ENCODE assay signal across 12 cellular contexts in genomic region chr10:79490400-79491081, GRCh38. TPM values are rescaled to one million over a fixed set of nuclear protein-coding genes. Genes with fewer than 3 reads are reported as not detected.
DNase-seq lines count a peak whose midpoint lies in the region; ATAC-seq and TF ChIP-seq lines count a peak whose summit lies in the region.
"Had no signal": no experiment of that assay in that cellular context is flagged by ENCODE, and none has a peak within 500 bp of the region (broad histone marks: within the 10 kb centered on the region; RNA-seq: fewer than 3 reads in every experiment).

No MANE protein-coding gene starts in this region.

- no peak overlapping the region for H3K27ac Mint-ChIP-seq in endothelial cell (ENCODE audit: unreplicated experiment)
- H3K27ac Mint-ChIP-seq: CD4-positive, CD25-positive, alpha-beta regulatory T cell had no signal

- H3K4me3 Mint-ChIP-seq in endothelial cell (ENCODE audit: unreplicated experiment), result no peak overlapping the region
- H3K4me3 Mint-ChIP-seq: CD4-positive, CD25-positive, alpha-beta regulatory T cell had no signal

- peaks cover 31% of the 10 kb centered on the region for H3K4me1 ChIP-seq in BLaER1
- peaks cover 15% of the 10 kb centered on the region for H3K4me1 ChIP-seq in Loucy (ENCODE audit: insufficient read depth, low read length, poor library complexity, severe bottlenecking)
- no peaks in the 10 kb centered on the region for H3K4me1 ChIP-seq in HAP-1

- H3K4me3 ChIP-seq in BLaER1 (no peak overlapping the region), Loucy (ENCODE audit: low read length, poor library complexity, severe bottlenecking) (no peak overlapping the region), fibroblast of mammary gland (ENCODE audit: control insufficient read depth, low read depth, low read length) (no peak overlapping the region), HAP-1 (no peak overlapping the region)
- H3K4me3 ChIP-seq: lung had no signal

- peak overlapping the region; percentile 1; the same call in 1 of the 2 replicates for H3K9ac ChIP-seq in BLaER1
- no peak overlapping the region for H3K9ac ChIP-seq in Loucy (ENCODE audit: low read depth, low read length, poor library complexity, severe bottlenecking)

- H3K79me2 ChIP-seq in Loucy (ENCODE audit: insufficient read depth, low read length), result no peaks in the 10 kb centered on the region

- H4K20me1 ChIP-seq in BLaER1 (no peaks in the 10 kb centered on the region), Loucy (ENCODE audit: insufficient read depth, low read length, poor library complexity, severe bottlenecking) (no peaks in the 10 kb centered on the region)

- H2AFZ ChIP-seq in Loucy (ENCODE audit: low read length), result peak overlapping the region; percentile 34; the same call in 1 of the 2 replicates

- in situ Hi-C loops in HAP-1 (cut with MboI; ENCODE audit: low sequenced_read_pairs), result no loop called here

- H3K9me3 Mint-ChIP-seq in endothelial cell (ENCODE audit: unreplicated experiment), result no peaks in the 10 kb centered on the region
- H3K9me3 Mint-ChIP-seq: CD4-positive, CD25-positive, alpha-beta regulatory T cell had no signal

- no peaks in the 10 kb centered on the region for H3K9me2 ChIP-seq in Loucy (replicated peaks; ENCODE audit: low read depth, low read length)

- no peaks in the 10 kb centered on the region for H3K36me3 Mint-ChIP-seq in endothelial cell (ENCODE audit: low read depth, unreplicated experiment)
- H3K36me3 Mint-ChIP-seq: CD4-positive, CD25-positive, alpha-beta regulatory T cell had no signal

- no peaks in the 10 kb centered on the region for H3K27me3 ChIP-seq in BLaER1
- no peaks in the 10 kb centered on the region for H3K27me3 ChIP-seq in Loucy (ENCODE audit: insufficient read depth, low read length, poor library complexity, severe bottlenecking)
- H3K27me3 ChIP-seq in HAP-1 (ENCODE audit: low read depth), result no peaks in the 10 kb centered on the region

- DNase-seq in fibroblast of mammary gland (ENCODE audit: low read depth) (peak; percentile 45), non-pigmented ciliary epithelial cell (ENCODE audit: low read depth) (peak; percentile 14), NCI-H187 treated with DMSO at 0.1 percent for 48 hours (lab: John Stamatoyannopoulos, UW) (no peak), endothelial cell (ENCODE audit: low spot score) (no peak), HAP-1 (ENCODE audit: low spot score in 2 of 2) (no peak)
- DNase-seq: amniotic stem cell; CD4-positive, CD25-positive, alpha-beta regulatory T cell; GOT3 had no signal

- no peaks in the 10 kb centered on the region for H3K36me3 ChIP-seq in BLaER1
- H3K36me3 ChIP-seq in Loucy (ENCODE audit: insufficient read depth, low read length), result no peaks in the 10 kb centered on the region
- H3K36me3 ChIP-seq in HAP-1 (replicated peaks), result no peaks in the 10 kb centered on the region

- H3K4me2 ChIP-seq in BLaER1 (peak overlapping the region; percentile 59), Loucy (ENCODE audit: low read depth, low read length, poor library complexity, severe bottlenecking) (no peak overlapping the region)

- peak overlapping the region; percentile 45 for H3K27ac ChIP-seq in BLaER1

- peaks cover 5% of the 10 kb centered on the region for H3K27me3 Mint-ChIP-seq in endothelial cell (ENCODE audit: unreplicated experiment)

- no peaks in the 10 kb centered on the region for H3F3A ChIP-seq in Loucy (ENCODE audit: low read depth)

- TF ChIP-seq CTCF in Loucy (conservative IDR thresholded peaks at IDR 0.05; ENCODE audit: low read length) (no peak), fibroblast of mammary gland (conservative IDR thresholded peaks at IDR 0.05; ENCODE audit: control insufficient read depth, insufficient read depth, low read depth, low read length) (no peak), endothelial cell (IDR thresholded peaks at IDR 0.05; ENCODE audit: unreplicated experiment) (no peak)

- no peak for ATAC-seq in GM18517 (IDR thresholded peaks at IDR 0.05; ENCODE audit: unreplicated experiment)

- H3K4me1 Mint-ChIP-seq in endothelial cell (ENCODE audit: unreplicated experiment), result peaks cover 6% of the 10 kb centered on the region
- H3K4me1 Mint-ChIP-seq: CD4-positive, CD25-positive, alpha-beta regulatory T cell had no signal

- H3K9me3 ChIP-seq in BLaER1, result no peaks in the 10 kb centered on the region
- no peaks in the 10 kb centered on the region for H3K9me3 ChIP-seq in Loucy (ENCODE audit: insufficient read depth, low read depth, low read length)
- H3K9me3 ChIP-seq in HAP-1, result no peaks in the 10 kb centered on the region

RNA-seq across cellular contexts. Expression of gene EIF5AL1, which starts 21.8 kb away (rescaled TPM):
- 0.59 TPM for total RNA-seq in endothelial cell (ENCODE audit: unreplicated experiment)
- total RNA-seq: CD4-positive, CD25-positive, alpha-beta regulatory T cell had no signal

RNA-seq across cellular contexts. Expression of gene ZCCHC24, which starts 45.1 kb away (rescaled TPM):
- 60.0 TPM for total RNA-seq in endothelial cell (ENCODE audit: unreplicated experiment)

Comparison
In these comparisons a context has a peak if more than half of its experiments do, and no peak if none do; other contexts are left out.
1. DNase-seq: peak in fibroblast of mammary gland (single experiment) and non-pigmented ciliary epithelial cell (single experiment); none in NCI-H187 treated with DMSO at 0.1 percent for 48 hours (single experiment), endothelial cell (single experiment) and HAP-1 (0 of 2).